In genomic region chr7:90391488-90391887, GRCh38 we compare ENCODE assay signal across 22 cellular contexts.
"Had no signal": no experiment of that assay in that cellular context is flagged by ENCODE, and none has a peak within 500 bp of the region (broad histone marks: within the 10 kb centered on the region; RNA-seq: fewer than 3 reads in every experiment).

No MANE protein-coding gene starts in this region.

- H3K27ac ChIP-seq: SJSA1, SK-N-MC had no signal

- H3K9me3 ChIP-seq: SJSA1 had no signal

- H3K4me1 Mint-ChIP-seq: IgD-negative memory B cell had no signal

- H3K27me3 ChIP-seq: SJSA1 had no signal

- H3K27me3 Mint-ChIP-seq: IgD-negative memory B cell had no signal

- H3K4me3 Mint-ChIP-seq: IgD-negative memory B cell had no signal

- H3K36me3 ChIP-seq: SJSA1 had no signal

- H3K4me1 ChIP-seq: SJSA1 had no signal

- FAIRE-seq: HTR-8/SVneo, RCC 7860 had no signal

- DNase-seq: KBM-7, MV-4-11, NCI-H1048, NCI-H1105 treated with DMSO at 0.1 percent for 48 hours, NCI-H1417 treated with DMSO at 0.1 percent for 48 hours, NCI-H146, NCI-H187, NCI-H2029, NCI-H2081 treated with DMSO at 0.1 percent for 48 hours, NCI-H2171, NCI-H345, NCI-H446 treated with DMSO at 0.1 percent for 48 hours, NCI-H510A treated with DMSO at 0.1 percent for 48 hours, NCI-H526, Right ventricle myocardium superior, RPMI8226, SIG-M5 had no signal

- H3K4me3 ChIP-seq: SJSA1, SK-N-MC had no signal
